In the genomic region with DNA sequence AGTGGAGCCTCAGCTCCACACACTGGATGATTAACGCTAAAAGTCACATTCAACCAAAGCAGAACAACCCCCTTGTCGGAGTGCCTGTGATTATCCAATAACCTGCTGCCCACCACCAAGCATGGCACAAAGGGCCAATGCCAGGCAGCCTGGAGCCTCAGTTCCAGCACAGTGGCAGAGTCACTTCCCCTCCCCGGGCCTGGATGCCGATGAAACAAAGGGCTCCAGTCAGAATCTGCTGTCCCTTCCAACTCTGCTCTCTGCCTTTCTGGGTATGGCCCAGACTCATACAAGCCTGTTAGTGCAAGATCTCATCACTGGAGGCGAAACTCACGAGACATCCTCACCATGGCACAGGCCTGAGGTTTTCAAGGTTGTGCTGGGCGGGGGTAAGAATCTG, we compare ENCODE assay signal across 28 cellular contexts. TPM values are rescaled to one million over a fixed set of nuclear protein-coding genes. Genes with fewer than 3 reads are reported as not detected.
DNase-seq lines count a peak whose midpoint lies in the region; ATAC-seq and TF ChIP-seq lines count a peak whose summit lies in the region.
"Had no signal": no experiment of that assay in that cellular context is flagged by ENCODE, and none has a peak within 500 bp of the region (broad histone marks: within the 10 kb centered on the region; RNA-seq: fewer than 3 reads in every experiment).

No MANE protein-coding gene starts in this region.

- H3K36me3 ChIP-seq in heart right ventricle = peaks cover 0 to 55% (median 10%) of the 10 kb centered on the region in 9 donors
- H3K36me3 ChIP-seq in gastroesophageal sphincter = peaks cover 0 to 29% of the 10 kb centered on the region in 2 donors
- H3K36me3 ChIP-seq: neural progenitor cell, prostate gland had no signal

- no peak for TF ChIP-seq EP300 in gastroesophageal sphincter (IDR thresholded peaks at IDR 0.05)

- H3K27me3 Mint-ChIP-seq in glutamatergic neuron (ENCODE audit: unreplicated experiment) = no peaks in the 10 kb centered on the region
- H3K27me3 Mint-ChIP-seq: brain had no signal

- WGBS in right cardiac atrium = 94% methylated on average over 7 of the region's 7 CpGs
- WGBS in heart right ventricle, 2 donors = 92 to 93% methylated on average over 7 of the region's 7 CpGs
- WGBS in gastroesophageal sphincter (ENCODE audit: low coverage in 1 of 2), 2 donors = 100% methylated on average over 1 to 3 of the region's 7 CpGs

- H3K4me3 Mint-ChIP-seq in glutamatergic neuron (ENCODE audit: unreplicated experiment) = no peak overlapping the region
- H3K4me3 Mint-ChIP-seq: activated CD4-positive, alpha-beta memory T cell treated with anti-CD3 and anti-CD28 coated beads, Interleukin-2, amount 10 ng/mL, durations not matched to agents 7 days and 5 days; brain; CD8-positive, alpha-beta memory T cell; IgD-negative memory B cell; neural progenitor cell; stimulated activated effector memory CD8-positive, alpha-beta T cell treated with anti-CD3 and anti-CD28 coated beads, Interleukin-12 subunit alpha, Interleukin-12 subunit beta, amount 100 ng/mL, for 72 hours had no signal

- no peak for TF ChIP-seq POLR2A in gastroesophageal sphincter (IDR thresholded peaks at IDR 0.05)

- intact Hi-C loops in right cardiac atrium (cut with DNase I) = no loop called here
- intact Hi-C loops in heart right ventricle (cut with DNase I) = no loop called here

- H3K9me3 ChIP-seq in right cardiac atrium (ENCODE audit: control insufficient read depth, low read length) (no peaks in the 10 kb centered on the region), heart right ventricle (no peaks in the 10 kb centered on the region), gastroesophageal sphincter (no peaks in the 10 kb centered on the region)
- H3K9me3 ChIP-seq: prostate gland, upper lobe of left lung had no signal

- ATAC-seq in right cardiac atrium (peak in 1 of 2 donors; percentile 23), heart right ventricle (no peak), gastroesophageal sphincter (no peak), HG02623 (IDR thresholded peaks at IDR 0.05; ENCODE audit: unreplicated experiment) (no peak)
- ATAC-seq: left lobe of liver; Panc1; stimulated activated effector memory CD8-positive, alpha-beta T cell treated with anti-CD3 and anti-CD28 coated beads, Interleukin-12 subunit alpha, Interleukin-12 subunit beta, amount 100 ng/mL, for 72 hours had no signal

- no peaks in the 10 kb centered on the region for H3K36me3 Mint-ChIP-seq in glutamatergic neuron (ENCODE audit: unreplicated experiment)
- H3K36me3 Mint-ChIP-seq: IgD-negative memory B cell; stimulated activated effector memory CD8-positive, alpha-beta T cell treated with anti-CD3 and anti-CD28 coated beads, Interleukin-12 subunit alpha, Interleukin-12 subunit beta, amount 100 ng/mL, for 72 hours had no signal

- no peaks in the 10 kb centered on the region for H3K9me3 Mint-ChIP-seq in glutamatergic neuron (ENCODE audit: unreplicated experiment)
- H3K9me3 Mint-ChIP-seq: activated CD4-positive, alpha-beta memory T cell treated with anti-CD3 and anti-CD28 coated beads, Interleukin-2, amount 10 ng/mL, durations not matched to agents 7 days and 5 days; brain; CD8-positive, alpha-beta memory T cell; IgD-negative memory B cell; neural progenitor cell; stimulated activated effector memory CD8-positive, alpha-beta T cell treated with anti-CD3 and anti-CD28 coated beads, Interleukin-12 subunit alpha, Interleukin-12 subunit beta, amount 100 ng/mL, for 72 hours had no signal

- H3K4me3 ChIP-seq in right cardiac atrium (ENCODE audit: low read length) = no peak overlapping the region
- H3K4me3 ChIP-seq in heart right ventricle = no peak overlapping the region
- H3K4me3 ChIP-seq in gastroesophageal sphincter = no peak overlapping the region
- H3K4me3 ChIP-seq: neural progenitor cell, prostate gland, upper lobe of left lung had no signal

- H3K27ac ChIP-seq in right cardiac atrium (ENCODE audit: low read length) (peak overlapping the region; percentile 55), heart right ventricle (peak overlapping the region in 5 of 10 donors; percentile 58 to 74 (median 64)), gastroesophageal sphincter (peak overlapping the region in 3 of 4 donors; percentile 40 to 71 (median 46))
- H3K27ac ChIP-seq: neural progenitor cell, prostate gland, upper lobe of left lung had no signal

- no peaks in the 10 kb centered on the region for H3K4me1 ChIP-seq in right cardiac atrium (ENCODE audit: control insufficient read depth, insufficient read depth, low read length)
- peaks cover 0 to 23% (median 7%) of the 10 kb centered on the region in 9 donors for H3K4me1 ChIP-seq in heart right ventricle
- H3K4me1 ChIP-seq in gastroesophageal sphincter = no peaks in the 10 kb centered on the region
- H3K4me1 ChIP-seq: neural progenitor cell, prostate gland, upper lobe of left lung had no signal

- no peak overlapping the region for H3K27ac Mint-ChIP-seq in glutamatergic neuron (ENCODE audit: unreplicated experiment)
- H3K27ac Mint-ChIP-seq: activated CD4-positive, alpha-beta memory T cell treated with anti-CD3 and anti-CD28 coated beads, Interleukin-2, amount 10 ng/mL, durations not matched to agents 7 days and 5 days; brain; CD8-positive, alpha-beta memory T cell; IgD-negative memory B cell; neural progenitor cell; stimulated activated effector memory CD8-positive, alpha-beta T cell treated with anti-CD3 and anti-CD28 coated beads, Interleukin-12 subunit alpha, Interleukin-12 subunit beta, amount 100 ng/mL, for 72 hours had no signal

- TF ChIP-seq CTCF in heart right ventricle (IDR thresholded peaks at IDR 0.05) = no peak
- TF ChIP-seq CTCF in gastroesophageal sphincter (IDR thresholded peaks at IDR 0.05) = no peak
- no peak for TF ChIP-seq CTCF in glutamatergic neuron (IDR thresholded peaks at IDR 0.05; ENCODE audit: partially characterized antibody, unreplicated experiment)

- H3K27me3 ChIP-seq in right cardiac atrium (ENCODE audit: control insufficient read depth, insufficient read depth) (no peaks in the 10 kb centered on the region), heart right ventricle (no peaks in the 10 kb centered on the region), gastroesophageal sphincter (no peaks in the 10 kb centered on the region)
- H3K27me3 ChIP-seq: neural progenitor cell, upper lobe of left lung had no signal

- DNase-seq in right cardiac atrium (no peak), heart right ventricle (no peak), pons (ENCODE audit: low spot score) (peak; percentile 90), A172 (ENCODE audit: low spot score) (no peak), glutamatergic neuron (no peak)
- no peak for DNase-seq in stimulated activated CD4-positive, alpha-beta T cell treated with anti-CD3 and anti-CD28 coated beads, Interleukin-2, amount 100 ng/mL, for 48 hours
- DNase-seq: activated CD4-positive, alpha-beta memory T cell treated with anti-CD3 and anti-CD28 coated beads, Interleukin-2, amount 10 ng/mL, durations not matched to agents 7 days and 5 days; activated CD8-positive, alpha-beta memory T cell treated with anti-CD3 and anti-CD28 coated beads, Interleukin-2, amount 50 U/mL, for 4 hours; activated naive CD4-positive, alpha-beta T cell treated with Interleukin-2 at 50 U/mL for 16 hours; CD8-positive, alpha-beta memory T cell; DMS 273 treated with DMSO at 0.1 percent for 48 hours; effector CD4-positive, alpha-beta T cell; mesendoderm; NCI-H2107; NCI-H345; NCI-H69; SHP77 treated with DMSO at 0.1 percent for 48 hours; stimulated activated CD4-positive, alpha-beta T cell treated with anti-CD3 and anti-CD28 coated beads, Interleukin-15, amount 100 ng/mL, for 24 hours; upper lobe of left lung had no signal

- no peaks in the 10 kb centered on the region for H3K4me1 Mint-ChIP-seq in glutamatergic neuron (ENCODE audit: low read depth, unreplicated experiment)
- H3K4me1 Mint-ChIP-seq: activated CD4-positive, alpha-beta memory T cell treated with anti-CD3 and anti-CD28 coated beads, Interleukin-2, amount 10 ng/mL, durations not matched to agents 7 days and 5 days; brain; CD8-positive, alpha-beta memory T cell; IgD-negative memory B cell; neural progenitor cell; stimulated activated effector memory CD8-positive, alpha-beta T cell treated with anti-CD3 and anti-CD28 coated beads, Interleukin-12 subunit alpha, Interleukin-12 subunit beta, amount 100 ng/mL, for 72 hours had no signal

RNA-seq across cellular contexts. Expression of gene CLTCL1, which starts 52.1 kb away (rescaled TPM):
- total RNA-seq in right cardiac atrium (10 to 100 TPM; 16.6 to 26.7 (median 21.7) TPM), heart right ventricle (10 to 100 TPM in 8 of 10 donors, 1 to 10 TPM in 2; 7.1 to 21.9 (median 13.6) TPM), gastroesophageal sphincter (10 to 100 TPM in 1 of 4 donors, 1 to 10 TPM in 3; 5.7 to 11.7 (median 8.4) TPM), glutamatergic neuron (ENCODE audit: unreplicated experiment) (11.8 TPM)
- polyA plus RNA-seq in right cardiac atrium (19.7 TPM), heart right ventricle (1 to 10 TPM; 5.4 to 9.9 TPM)
- total RNA-seq in A172 (2014; rRNA removed; shearing (Covaris generic)) = 2.7 and 3.4 TPM in 2 replicates
